In the genomic region with DNA sequence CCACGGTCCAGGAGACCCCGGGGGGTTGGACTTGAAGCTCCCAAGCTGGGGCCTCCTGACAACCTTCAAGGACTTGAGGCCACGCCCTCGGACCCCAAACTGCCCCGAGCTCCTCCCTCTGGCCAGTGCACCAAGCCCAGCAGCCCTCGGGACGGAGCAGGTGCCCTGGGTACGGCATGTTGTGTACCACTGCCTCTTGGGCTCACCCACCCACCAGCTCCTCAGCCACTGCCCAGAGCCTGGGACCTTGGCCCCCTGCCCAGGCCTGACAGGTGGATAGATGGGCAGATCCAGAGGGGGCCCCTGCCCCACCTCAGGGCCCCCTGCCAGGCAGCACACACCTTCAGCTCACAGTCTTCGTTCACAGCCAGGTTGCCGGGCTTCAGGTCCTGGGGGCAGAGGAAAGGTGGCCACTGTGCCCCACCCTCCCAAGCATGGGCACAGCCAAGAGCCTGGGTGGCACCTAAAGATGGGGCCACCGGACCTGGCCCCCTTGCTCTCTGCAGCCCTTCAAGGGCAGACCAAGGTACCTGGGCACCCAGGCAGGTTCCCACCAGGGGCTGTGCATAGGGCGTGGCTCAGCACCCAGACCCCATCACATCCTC, we compare ENCODE assay signal across 24 cellular contexts.
"Had no signal": no experiment of that assay in that cellular context is flagged by ENCODE, and none has a peak within 500 bp of the region (broad histone marks: within the 10 kb centered on the region; RNA-seq: fewer than 3 reads in every experiment).

No MANE protein-coding gene starts in this region.

- H3K36me3 ChIP-seq: left ventricle myocardium inferior, neural progenitor cell, ovary, spleen, tibial nerve, uterus had no signal

- H3K27me3 ChIP-seq: ovary, uterus had no signal

- H3K9ac ChIP-seq: neural progenitor cell had no signal

- H3K4me2 ChIP-seq: neural progenitor cell had no signal

- H3K27ac Mint-ChIP-seq: mesothelial cell of epicardium; natural killer cell; nephron progenitor cell; neural progenitor cell; progenitor cell of endocrine pancreas; stimulated activated effector memory CD8-positive, alpha-beta T cell treated with anti-CD3 and anti-CD28 coated beads, Interleukin-12 subunit alpha, Interleukin-12 subunit beta, amount 100 ng/mL, for 72 hours; stimulated activated naive CD8-positive, alpha-beta T cell treated with anti-CD3 and anti-CD28 coated beads, Interleukin-15, amount 100 ng/mL, for 72 hours; type B pancreatic cell had no signal

- H3K4me3 Mint-ChIP-seq: mesothelial cell of epicardium; naive B cell; natural killer cell; neural progenitor cell; stimulated activated effector memory CD8-positive, alpha-beta T cell treated with anti-CD3 and anti-CD28 coated beads, Interleukin-12 subunit alpha, Interleukin-12 subunit beta, amount 100 ng/mL, for 72 hours; stimulated activated naive CD8-positive, alpha-beta T cell treated with anti-CD3 and anti-CD28 coated beads, Interleukin-15, amount 100 ng/mL, for 72 hours; type B pancreatic cell had no signal

- H3K4me1 ChIP-seq: neural progenitor cell had no signal

- H3K4me3 ChIP-seq: left ventricle myocardium inferior, lung, neural progenitor cell, ovary, spleen, tibial nerve, uterus had no signal

- H3K27me3 Mint-ChIP-seq: progenitor cell of endocrine pancreas, type B pancreatic cell had no signal

- DNase-seq: hypothalamus; islet precursor cell; left ventricle myocardium inferior; mesendoderm; naive B cell; natural killer cell; nephron progenitor cell; ovary; retina; right cardiac atrium; small intestine; spleen; stimulated activated CD4-positive, alpha-beta T cell treated with anti-CD3 and anti-CD28 coated beads, Interleukin-4, amount 100 ng/mL, for 24 hours; stimulated activated naive CD4-positive, alpha-beta T cell treated with Interleukin-2 at 50 U/mL for 16 hours; stimulated activated naive CD8-positive, alpha-beta T cell treated with anti-CD3 and anti-CD28 coated beads, Interleukin-15, amount 100 ng/mL, for 72 hours; uterus had no signal

- H3K36me3 Mint-ChIP-seq: mesothelial cell of epicardium; naive B cell; natural killer cell; neural progenitor cell; stimulated activated effector memory CD8-positive, alpha-beta T cell treated with anti-CD3 and anti-CD28 coated beads, Interleukin-12 subunit alpha, Interleukin-12 subunit beta, amount 100 ng/mL, for 72 hours; type B pancreatic cell had no signal

- H3K27ac ChIP-seq: neural progenitor cell, ovary, spleen, tibial nerve, uterus had no signal

- H3K4me1 Mint-ChIP-seq: mesothelial cell of epicardium; neural progenitor cell; stimulated activated effector memory CD8-positive, alpha-beta T cell treated with anti-CD3 and anti-CD28 coated beads, Interleukin-12 subunit alpha, Interleukin-12 subunit beta, amount 100 ng/mL, for 72 hours had no signal

- H2AFZ ChIP-seq: neural progenitor cell had no signal

- H3K9me3 Mint-ChIP-seq: mesothelial cell of epicardium; naive B cell; natural killer cell; nephron progenitor cell; neural progenitor cell; stimulated activated effector memory CD8-positive, alpha-beta T cell treated with anti-CD3 and anti-CD28 coated beads, Interleukin-12 subunit alpha, Interleukin-12 subunit beta, amount 100 ng/mL, for 72 hours; stimulated activated naive CD8-positive, alpha-beta T cell treated with anti-CD3 and anti-CD28 coated beads, Interleukin-15, amount 100 ng/mL, for 72 hours; type B pancreatic cell had no signal

- FAIRE-seq: small intestine had no signal

- ATAC-seq: natural killer cell; right cardiac atrium; sciatic nerve; stimulated activated effector memory CD8-positive, alpha-beta T cell treated with anti-CD3 and anti-CD28 coated beads, Interleukin-12 subunit alpha, Interleukin-12 subunit beta, amount 100 ng/mL, for 72 hours; stimulated activated naive CD8-positive, alpha-beta T cell treated with anti-CD3 and anti-CD28 coated beads, Interleukin-15, amount 100 ng/mL, for 72 hours had no signal

- H3K9me3 ChIP-seq: left ventricle myocardium inferior, ovary, spleen, tibial nerve, uterus had no signal
